Comparison of ENCODE assay signal across 10 cellular contexts in the genomic region with DNA sequence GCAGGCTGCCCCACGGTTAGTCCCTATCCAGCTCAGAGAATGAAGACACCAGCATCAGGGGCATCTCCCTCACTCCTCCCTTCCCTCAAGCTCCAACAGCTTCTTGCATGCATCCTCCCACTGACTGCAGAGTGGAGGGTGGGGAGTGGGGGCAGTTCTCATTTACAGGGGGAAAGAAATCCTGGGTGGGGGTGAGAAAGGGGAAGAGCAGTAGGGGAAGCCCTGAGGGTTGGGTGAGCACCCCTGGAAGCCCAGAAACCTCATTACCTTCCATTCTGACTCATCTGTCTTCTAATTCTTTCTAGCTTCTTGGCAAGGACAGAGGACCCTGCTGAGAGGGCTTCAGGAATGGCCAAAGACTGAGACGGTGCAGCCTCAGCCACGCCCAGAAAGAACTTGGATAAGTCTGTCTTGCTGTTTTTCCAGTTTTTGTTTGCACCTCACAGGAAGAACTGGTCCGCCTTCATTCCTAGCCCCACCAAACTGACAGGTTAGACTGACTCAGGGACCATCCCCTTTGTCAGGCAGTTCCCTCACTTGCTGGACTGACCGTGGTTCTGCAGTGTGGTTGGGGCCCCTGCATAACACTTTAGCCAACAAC.
DNase-seq lines count a peak whose midpoint lies in the region; ATAC-seq and TF ChIP-seq lines count a peak whose summit lies in the region.
"Had no signal": no experiment of that assay in that cellular context is flagged by ENCODE, and none has a peak within 500 bp of the region (broad histone marks: within the 10 kb centered on the region; RNA-seq: fewer than 3 reads in every experiment).

No MANE protein-coding gene starts in this region.

- no peaks in the 10 kb centered on the region for H3K36me3 ChIP-seq in brain microvascular endothelial cell (replicated peaks)

- H3K4me3 ChIP-seq in brain microvascular endothelial cell (ENCODE audit: low read depth, low read length): no peak overlapping the region

- peak; percentile 61 for DNase-seq in DMS53 (lab: John Stamatoyannopoulos, UW)
- DNase-seq in DMS53 treated with DMSO at 0.1 percent for 48 hours (lab: John Stamatoyannopoulos, UW; ENCODE audit: unreplicated experiment): no peak
- DNase-seq in brain microvascular endothelial cell: peak; percentile 45
- no peak for DNase-seq in stimulated activated effector memory CD8-positive, alpha-beta T cell treated with anti-CD3 and anti-CD28 coated beads, Interleukin-12 subunit alpha, Interleukin-12 subunit beta, amount 100 ng/mL, for 72 hours (ENCODE audit: low spot score in 2 of 2)
- no peak for DNase-seq in NCI-H2107 treated with DMSO at 0.1 percent for 48 hours (lab: John Stamatoyannopoulos, UW; ENCODE audit: unreplicated experiment)
- no peak for DNase-seq in NCI-H1048 (lab: John Stamatoyannopoulos, UW)
- DNase-seq in activated CD8-positive, alpha-beta memory T cell treated with anti-CD3 and anti-CD28 coated beads, Interleukin-2, amount 50 U/mL, for 4 hours: no peak
- DNase-seq: T-helper 17 cell had no signal

- no peaks in the 10 kb centered on the region for H3K27me3 ChIP-seq in brain microvascular endothelial cell (replicated peaks)

- no peak overlapping the region for H3K27ac ChIP-seq in brain microvascular endothelial cell

- ATAC-seq in HG02938 (IDR thresholded peaks at IDR 0.05; ENCODE audit: unreplicated experiment): peak; percentile 46
- peak; percentile 67 for ATAC-seq in stimulated activated effector memory CD8-positive, alpha-beta T cell treated with anti-CD3 and anti-CD28 coated beads, Interleukin-12 subunit alpha, Interleukin-12 subunit beta, amount 100 ng/mL, for 72 hours
- ATAC-seq: sciatic nerve, T-helper 17 cell had no signal

- TF ChIP-seq CTCF in brain microvascular endothelial cell (IDR thresholded peaks at IDR 0.05; ENCODE audit: low read depth, low read length, missing control alignments): no peak

- H3K9me3 Mint-ChIP-seq in stimulated activated effector memory CD8-positive, alpha-beta T cell treated with anti-CD3 and anti-CD28 coated beads, Interleukin-12 subunit alpha, Interleukin-12 subunit beta, amount 100 ng/mL, for 72 hours: no peaks in the 10 kb centered on the region

- in situ Hi-C loops in brain microvascular endothelial cell (cut with HindIII; ENCODE audit: low pct_ligation_motif_present, low sequenced_read_pairs): loop anchor here (25.0 kb wide), 1 partner anchor 96 kb away; no protein-coding TSS in a partner anchor

- no peak overlapping the region for H3K4me3 Mint-ChIP-seq in stimulated activated effector memory CD8-positive, alpha-beta T cell treated with anti-CD3 and anti-CD28 coated beads, Interleukin-12 subunit alpha, Interleukin-12 subunit beta, amount 100 ng/mL, for 72 hours
- H3K4me3 Mint-ChIP-seq: T-helper 17 cell had no signal

- H3K4me1 Mint-ChIP-seq in stimulated activated effector memory CD8-positive, alpha-beta T cell treated with anti-CD3 and anti-CD28 coated beads, Interleukin-12 subunit alpha, Interleukin-12 subunit beta, amount 100 ng/mL, for 72 hours: peaks cover 32% of the 10 kb centered on the region

- H3K27ac Mint-ChIP-seq in stimulated activated effector memory CD8-positive, alpha-beta T cell treated with anti-CD3 and anti-CD28 coated beads, Interleukin-12 subunit alpha, Interleukin-12 subunit beta, amount 100 ng/mL, for 72 hours: no peak overlapping the region
- H3K27ac Mint-ChIP-seq: T-helper 17 cell had no signal

- H3K36me3 Mint-ChIP-seq in stimulated activated effector memory CD8-positive, alpha-beta T cell treated with anti-CD3 and anti-CD28 coated beads, Interleukin-12 subunit alpha, Interleukin-12 subunit beta, amount 100 ng/mL, for 72 hours: peaks cover 6% of the 10 kb centered on the region

Comparison
In these comparisons a context has a peak if more than half of its experiments do, and no peak if none do; other contexts are left out.
1. DNase-seq: peak in DMS53 (single experiment) and brain microvascular endothelial cell (single experiment); none in DMS53 treated with DMSO at 0.1 percent for 48 hours (single experiment), stimulated activated effector memory CD8-positive, alpha-beta T cell treated with anti-CD3 and anti-CD28 coated beads, Interleukin-12 subunit alpha, Interleukin-12 subunit beta, amount 100 ng/mL, for 72 hours (0 of 2), NCI-H2107 treated with DMSO at 0.1 percent for 48 hours (single experiment), NCI-H1048 (single experiment) and activated CD8-positive, alpha-beta memory T cell treated with anti-CD3 and anti-CD28 coated beads, Interleukin-2, amount 50 U/mL, for 4 hours (single experiment).